Comparison of ENCODE assay signal across 10 cellular contexts in the genomic region with DNA sequence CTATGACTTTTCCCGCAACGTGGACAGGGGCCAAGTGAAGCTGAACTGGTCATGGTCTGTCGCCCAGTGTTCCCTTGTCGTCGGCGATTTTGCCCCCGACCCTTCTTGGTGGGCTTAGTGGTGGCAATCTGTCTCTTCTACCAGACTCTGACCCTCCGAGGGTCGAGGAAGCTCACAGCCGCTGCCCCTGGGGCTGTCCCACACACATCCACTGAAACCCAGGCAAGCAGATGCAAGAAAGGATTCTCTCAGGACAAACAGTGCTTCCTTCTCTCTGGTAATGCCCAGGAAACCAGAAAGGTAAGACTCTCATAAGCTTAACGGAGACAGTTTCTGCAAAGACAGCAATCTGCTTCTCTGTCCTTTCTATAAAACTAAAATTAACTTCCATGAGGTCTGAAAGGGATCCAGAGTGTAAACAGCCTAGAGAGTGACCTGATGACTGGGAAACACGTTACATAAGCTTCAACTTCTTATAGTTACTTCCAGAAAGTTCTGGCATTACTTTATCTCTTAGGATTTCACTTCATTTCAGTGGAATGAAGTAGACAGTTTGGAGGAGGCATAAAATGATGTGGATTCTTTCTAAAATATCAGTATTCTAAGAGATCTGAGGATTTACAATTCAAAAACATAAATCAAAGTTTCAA. TPM values are rescaled to one million over a fixed set of nuclear protein-coding genes. Genes with fewer than 3 reads are reported as not detected.
A peak's percentile ranks its signal among the peaks of the same experiment; 100 is the strongest.
DNase-seq lines count a peak whose midpoint lies in the region; ATAC-seq and TF ChIP-seq lines count a peak whose summit lies in the region.
"Had no signal": no experiment of that assay in that cellular context is flagged by ENCODE, and none has a peak within 500 bp of the region (broad histone marks: within the 10 kb centered on the region; RNA-seq: fewer than 3 reads in every experiment).

No MANE protein-coding gene starts in this region.

- peak; percentile 44 for DNase-seq in EH (ENCODE audit: low read depth)
- DNase-seq in astrocyte of the spinal cord (ENCODE audit: low read depth, low spot score), result peak; percentile 34
- no peak for DNase-seq in kidney epithelial cell (ENCODE audit: low read depth)
- peak in 1 of 2 donors; percentile 35 for DNase-seq in gastrocnemius medialis
- DNase-seq in activated CD8-positive, alpha-beta memory T cell treated with anti-CD3 and anti-CD28 coated beads, Interleukin-2, amount 10 ng/mL, durations not matched to agents 7 days and 5 days, result no peak
- DNase-seq in activated CD4-positive, alpha-beta T cell treated with anti-CD3 and anti-CD28 coated beads, Interleukin-2, amount 10 ng/mL, durations not matched to agents 7 days and 5 days, result no peak
- DNase-seq in NCI-H1048 (lab: John Stamatoyannopoulos, UW), result no peak
- DNase-seq in NCI-H2196 treated with DMSO at 0.1 percent for 48 hours (lab: John Stamatoyannopoulos, UW; ENCODE audit: unreplicated experiment), result no peak
- DNase-seq: activated B cell treated with CpG ODN at 0.5 μM for 24 hours, NCI-H2227 treated with DMSO at 0.1 percent for 48 hours had no signal

- CTCF ChIA-PET in activated CD8-positive, alpha-beta memory T cell treated with anti-CD3 and anti-CD28 coated beads, Interleukin-2, amount 10 ng/mL, durations not matched to agents 7 days and 5 days (lab: Charles Lee), result interaction anchor here (0.9 to 5.5 kb wide), 5 partner anchors 11 to 118 kb away, joined by 3 to 43 read pairs (median 6); partner anchors contain the start of gene ING3
- CTCF ChIA-PET in activated CD4-positive, alpha-beta T cell treated with anti-CD3 and anti-CD28 coated beads, Interleukin-2, amount 10 ng/mL, durations not matched to agents 7 days and 5 days (lab: Charles Lee), result interaction anchor here (0.7 to 0.9 kb wide), 2 partner anchors 11 to 94 kb away, joined by 3 to 4 read pairs; no protein-coding TSS in a partner anchor

- in situ Hi-C loops in astrocyte of the spinal cord (cut with HindIII; ENCODE audit: low sequenced_read_pairs) (no loop called here), gastrocnemius medialis (cut with MboI; ENCODE audit: low sequenced_read_pairs in 4 of 4) (loop anchor here (5.0 to 10.0 kb wide), 3 partner anchors 85 to 115 kb away; no protein-coding TSS in a partner anchor)

- POLR2A ChIA-PET in activated CD4-positive, alpha-beta T cell treated with anti-CD3 and anti-CD28 coated beads, Interleukin-2, amount 10 ng/mL, durations not matched to agents 7 days and 5 days (lab: Charles Lee), result no interaction called here

- peak; percentile 23 to 89 for TF ChIP-seq POLR2A in gastrocnemius medialis (IDR thresholded peaks at IDR 0.05)

- no peaks in the 10 kb centered on the region for H3K9me3 Mint-ChIP-seq in activated CD8-positive, alpha-beta memory T cell treated with anti-CD3 and anti-CD28 coated beads, Interleukin-2, amount 10 ng/mL, durations not matched to agents 7 days and 5 days (ENCODE audit: low read depth)
- H3K9me3 Mint-ChIP-seq in activated CD4-positive, alpha-beta T cell treated with anti-CD3 and anti-CD28 coated beads, Interleukin-2, amount 10 ng/mL, durations not matched to agents 7 days and 5 days, result no peaks in the 10 kb centered on the region
- H3K9me3 Mint-ChIP-seq: activated B cell treated with CpG ODN at 0.5 μM for 24 hours had no signal

- TF ChIP-seq CTCF in astrocyte of the spinal cord (IDR thresholded peaks at IDR 0.05; ENCODE audit: low read depth, low read length) (no peak), kidney epithelial cell (IDR thresholded peaks at IDR 0.05; ENCODE audit: insufficient read depth, low read length, poor library complexity, severe bottlenecking) (no peak), gastrocnemius medialis (IDR thresholded peaks at IDR 0.05 in 4 of 5, conservative IDR thresholded peaks at IDR 0.05 in 1 of 5) (no peak)

- no peaks in the 10 kb centered on the region for H3K9me3 ChIP-seq in gastrocnemius medialis

- H3K36me3 Mint-ChIP-seq in activated CD8-positive, alpha-beta memory T cell treated with anti-CD3 and anti-CD28 coated beads, Interleukin-2, amount 10 ng/mL, durations not matched to agents 7 days and 5 days, result peaks cover 3% of the 10 kb centered on the region
- H3K36me3 Mint-ChIP-seq in activated CD4-positive, alpha-beta T cell treated with anti-CD3 and anti-CD28 coated beads, Interleukin-2, amount 10 ng/mL, durations not matched to agents 7 days and 5 days (ENCODE audit: low read depth), result no peaks in the 10 kb centered on the region

- ATAC-seq in gastrocnemius medialis, result peak; percentile 52 to 65
- ATAC-seq in activated CD8-positive, alpha-beta memory T cell treated with anti-CD3 and anti-CD28 coated beads, Interleukin-2, amount 10 ng/mL, durations not matched to agents 7 days and 5 days, result no peak

- H3K4me1 Mint-ChIP-seq in activated CD8-positive, alpha-beta memory T cell treated with anti-CD3 and anti-CD28 coated beads, Interleukin-2, amount 10 ng/mL, durations not matched to agents 7 days and 5 days, result peaks cover 21% of the 10 kb centered on the region
- peaks cover 19% of the 10 kb centered on the region for H3K4me1 Mint-ChIP-seq in activated CD4-positive, alpha-beta T cell treated with anti-CD3 and anti-CD28 coated beads, Interleukin-2, amount 10 ng/mL, durations not matched to agents 7 days and 5 days

- peaks cover 22 to 37% of the 10 kb centered on the region in 2 donors for H3K4me1 ChIP-seq in gastrocnemius medialis

- H3K4me3 Mint-ChIP-seq in activated CD8-positive, alpha-beta memory T cell treated with anti-CD3 and anti-CD28 coated beads, Interleukin-2, amount 10 ng/mL, durations not matched to agents 7 days and 5 days, result no peak overlapping the region
- H3K4me3 Mint-ChIP-seq in activated CD4-positive, alpha-beta T cell treated with anti-CD3 and anti-CD28 coated beads, Interleukin-2, amount 10 ng/mL, durations not matched to agents 7 days and 5 days, result no peak overlapping the region

- intact Hi-C loops in gastrocnemius medialis (cut with DNase I; ENCODE audit: low total_unique reads), result loop anchor here (2.0 to 10.0 kb wide), 2 partner anchors 39 to 205 kb away; partner anchors contain the start of gene ING3

- peak overlapping the region; percentile 91 to 98 (median 94) for H3K27ac ChIP-seq in gastrocnemius medialis

- H3K27me3 Mint-ChIP-seq in activated CD8-positive, alpha-beta memory T cell treated with anti-CD3 and anti-CD28 coated beads, Interleukin-2, amount 10 ng/mL, durations not matched to agents 7 days and 5 days, result peaks cover 50% of the 10 kb centered on the region
- H3K27me3 Mint-ChIP-seq in activated CD4-positive, alpha-beta T cell treated with anti-CD3 and anti-CD28 coated beads, Interleukin-2, amount 10 ng/mL, durations not matched to agents 7 days and 5 days, result peaks cover 52% of the 10 kb centered on the region

- no peaks in the 10 kb centered on the region for H3K27me3 ChIP-seq in kidney epithelial cell (ENCODE audit: control insufficient read depth, insufficient read depth, low read length)
- H3K27me3 ChIP-seq in gastrocnemius medialis, result no peaks in the 10 kb centered on the region

- H3K36me3 ChIP-seq in kidney epithelial cell (ENCODE audit: control insufficient read depth, insufficient read depth, low read length) (no peaks in the 10 kb centered on the region), gastrocnemius medialis (no peaks in the 10 kb centered on the region)

- no peak overlapping the region for H3K27ac Mint-ChIP-seq in activated CD8-positive, alpha-beta memory T cell treated with anti-CD3 and anti-CD28 coated beads, Interleukin-2, amount 10 ng/mL, durations not matched to agents 7 days and 5 days
- H3K27ac Mint-ChIP-seq in activated CD4-positive, alpha-beta T cell treated with anti-CD3 and anti-CD28 coated beads, Interleukin-2, amount 10 ng/mL, durations not matched to agents 7 days and 5 days, result no peak overlapping the region
- H3K27ac Mint-ChIP-seq: activated B cell treated with CpG ODN at 0.5 μM for 24 hours had no signal

- H3K4me3 ChIP-seq in astrocyte of the spinal cord (ENCODE audit: low read depth, low read length) (peak overlapping the region; percentile 58), kidney epithelial cell (ENCODE audit: low read depth, low read length) (peak overlapping the region; percentile 45), gastrocnemius medialis (peak overlapping the region; percentile 65 to 72 (median 66))

RNA-seq across cellular contexts. Expression of gene CPED1, which starts 1.2 kb away (rescaled TPM):
- total RNA-seq in kidney epithelial cell (3.1 and 3.2 TPM in 2 replicates), gastrocnemius medialis (10 to 100 TPM in 3 of 4 donors, 1 to 10 TPM in 1; 4.8 to 35.5 (median 34.1) TPM)
- total RNA-seq in activated CD8-positive, alpha-beta memory T cell treated with anti-CD3 and anti-CD28 coated beads, Interleukin-2, amount 10 ng/mL, durations not matched to agents 7 days and 5 days, result under 1 TPM in 1 of 2 experiments, not detected in 1; 0.16 TPM
- total RNA-seq in activated CD4-positive, alpha-beta T cell treated with anti-CD3 and anti-CD28 coated beads, Interleukin-2, amount 10 ng/mL, durations not matched to agents 7 days and 5 days, result under 1 TPM in 1 of 2 experiments, not detected in 1; 0.17 TPM

RNA-seq across cellular contexts. Expression of gene ING3, which starts 39.1 kb away (rescaled TPM):
- total RNA-seq in kidney epithelial cell (12.7 and 13.2 TPM in 2 replicates), gastrocnemius medialis (1 to 10 TPM; 5.8 to 9.9 (median 6.7) TPM)
- total RNA-seq in activated CD8-positive, alpha-beta memory T cell treated with anti-CD3 and anti-CD28 coated beads, Interleukin-2, amount 10 ng/mL, durations not matched to agents 7 days and 5 days, result 10 to 100 TPM; 23.3 to 28.2 TPM
- total RNA-seq in activated CD4-positive, alpha-beta T cell treated with anti-CD3 and anti-CD28 coated beads, Interleukin-2, amount 10 ng/mL, durations not matched to agents 7 days and 5 days, result 10 to 100 TPM; 24.7 to 28.3 TPM

Comparison
In these comparisons a context has a peak if more than half of its experiments do, and no peak if none do; other contexts are left out.
1. DNase-seq: peak in EH (single experiment) and astrocyte of the spinal cord (single experiment); none in kidney epithelial cell (single experiment), activated CD8-positive, alpha-beta memory T cell treated with anti-CD3 and anti-CD28 coated beads, Interleukin-2, amount 10 ng/mL, durations not matched to agents 7 days and 5 days (single experiment), activated CD4-positive, alpha-beta T cell treated with anti-CD3 and anti-CD28 coated beads, Interleukin-2, amount 10 ng/mL, durations not matched to agents 7 days and 5 days (single experiment), NCI-H1048 (single experiment) and NCI-H2196 treated with DMSO at 0.1 percent for 48 hours (single experiment).
2. Peak in every context shown above with its lines, with median percentiles within 50 percentile points of each other: H3K4me3 ChIP-seq.